Comparison of ENCODE assay signal across 8 cellular contexts in genomic region chr4:140152015-140152703, GRCh38. TPM values are rescaled to one million over a fixed set of nuclear protein-coding genes. Genes with fewer than 3 reads are reported as not detected.
DNase-seq lines count a peak whose midpoint lies in the region; ATAC-seq, FAIRE-seq and TF ChIP-seq lines count a peak whose summit lies in the region.

No MANE protein-coding gene starts in this region.

- no peak for ATAC-seq in HG03469 (IDR thresholded peaks at IDR 0.05; ENCODE audit: unreplicated experiment)
- no peak for ATAC-seq in GM19023 (IDR thresholded peaks at IDR 0.05; ENCODE audit: unreplicated experiment)

- in situ Hi-C loops in G401 (cut with HindIII; ENCODE audit: low sequenced_read_pairs) = no loop called here

- peak; percentile 23 for TF ChIP-seq CTCF in bronchial epithelial cell (IDR thresholded peaks at IDR 0.05; ENCODE audit: insufficient read depth, low read length, severe bottlenecking)

- H3K36me3 ChIP-seq in bronchial epithelial cell (ENCODE audit: control insufficient read depth, insufficient read depth, low read length) = no peaks in the 10 kb centered on the region

- no peaks in the 10 kb centered on the region for H3K27me3 ChIP-seq in bronchial epithelial cell (ENCODE audit: control insufficient read depth, insufficient read depth, low read length)

- DNase-seq in G401 (ENCODE audit: low spot score) (peak; percentile 81), NCI-H2029 treated with DMSO at 0.1 percent for 48 hours (lab: John Stamatoyannopoulos, UW) (peak; percentile 34), bronchial epithelial cell (ENCODE audit: low read depth) (no peak), kidney glomerular epithelial cell (lab: John Stamatoyannopoulos, UW) (peak; percentile 74)
- peak; percentile 38 to 66 (median 50) for DNase-seq in activated CD4-positive, CD25-positive, alpha-beta regulatory T cell (lab: John Stamatoyannopoulos, UW)
- peak; percentile 45 to 46 for DNase-seq in stimulated activated CD4-positive, alpha-beta T cell treated with anti-CD3 and anti-CD28 coated beads, Interleukin-1b, Interleukin-23, amount 100 ng/mL, for 1 hour (ENCODE audit: low read depth in 2 of 2)

- no peak for FAIRE-seq in bronchial epithelial cell (lab: Jason Lieb, UNC)

- peak overlapping the region; percentile 75 for H3K4me3 ChIP-seq in bronchial epithelial cell (ENCODE audit: low read depth, low read length)

RNA-seq across cellular contexts. Expression of gene MAML3, which starts 1.8 kb away (rescaled TPM):
- not detected in 2 replicates for total RNA-seq in G401 (2014; rRNA removed; shearing (Covaris generic))
- total RNA-seq in bronchial epithelial cell = 0.79 and 3.3 TPM in 2 replicates
